ENCODE assay signal across 8 cellular contexts in genomic region chrX:3713225-3713936, GRCh38. TPM values are rescaled to one million over a fixed set of nuclear protein-coding genes. Genes with fewer than 3 reads are reported as not detected.
A peak's percentile ranks its signal among the peaks of the same experiment; 100 is the strongest.
DNase-seq lines count a peak whose midpoint lies in the region; ATAC-seq and TF ChIP-seq lines count a peak whose summit lies in the region.

Gene PRKX (minus strand): TSS chrX:3713649. CDS start chrX:3713253, 396 bp downstream.

- peaks cover 7% of the 10 kb centered on the region for H3K79me2 ChIP-seq in neural cell (replicated peaks; ENCODE audit: insufficient read depth, low read length)

- H3K4me2 ChIP-seq in neural cell (ENCODE audit: low read length) = no peak within 1 kb of the TSS

- H3F3A ChIP-seq in neural cell (ENCODE audit: insufficient read depth, low read length, poor library complexity, severe bottlenecking) = no peaks in the 10 kb centered on the region

- DNase-seq in 8988T = peak; percentile 84
- DNase-seq in NOMO-1 (lab: John Stamatoyannopoulos, UW; ENCODE audit: unreplicated experiment in 2 of 2) = peak; percentile 62 to 75
- DNase-seq in activated T-cell treated with anti-CD3 and anti-CD28 coated beads, Interleukin-2, amount 50 U/mL, for 1 hour = peak; percentile 90
- DNase-seq in fibroblast of gingiva (ENCODE audit: low read depth) = peak; percentile 44

- no peak for TF ChIP-seq EP300 in neural cell (conservative IDR thresholded peaks at IDR 0.05; ENCODE audit: poor library complexity, severe bottlenecking)

- peak; percentile 77 for ATAC-seq in GM18520 (IDR thresholded peaks at IDR 0.05; ENCODE audit: unreplicated experiment)
- ATAC-seq in HG03039 (IDR thresholded peaks at IDR 0.05; ENCODE audit: unreplicated experiment) = peak; percentile 77

- no peaks in the 10 kb centered on the region for H4K20me1 ChIP-seq in neural cell (ENCODE audit: insufficient read depth)

- H3K9ac ChIP-seq in neural cell (ENCODE audit: low read length) (peak within 1 kb of the TSS; percentile 69), subcutaneous abdominal adipose tissue (ENCODE audit: low read length in 5 of 5) (peak within 1 kb of the TSS in 4 of 5 donors; percentile 56 to 68 (median 64))

- no peaks in the 10 kb centered on the region for H3K9me2 ChIP-seq in neural cell (ENCODE audit: insufficient read depth, low read length)

- H3K36me3 ChIP-seq in neural cell (ENCODE audit: insufficient read depth, low read length) (no peaks in the 10 kb centered on the region), subcutaneous abdominal adipose tissue (ENCODE audit: control insufficient read depth in 5 of 5, insufficient read depth in 5 of 5, low read length in 5 of 5) (no peaks in the 10 kb centered on the region)

- no peaks in the 10 kb centered on the region for H3K27me3 ChIP-seq in neural cell (ENCODE audit: insufficient read depth, low read depth, low read length)
- peaks cover 0 to 6% (median 0%) of the 10 kb centered on the region in 5 donors for H3K27me3 ChIP-seq in subcutaneous abdominal adipose tissue (ENCODE audit: control insufficient read depth in 5 of 5, insufficient read depth in 4 of 5, low read length in 5 of 5)

- H3K27ac ChIP-seq in neural cell (ENCODE audit: low read length) = no peak within 1 kb of the TSS
- no peak within 1 kb of the TSS for H3K27ac ChIP-seq in subcutaneous abdominal adipose tissue (ENCODE audit: low read depth, low read length)

- no peak for TF ChIP-seq RAD21 in neural cell (conservative IDR thresholded peaks at IDR 0.05)

- peak within 1 kb of the TSS; percentile 75 for H3K4me3 ChIP-seq in neural cell (ENCODE audit: low read length)
- peak within 1 kb of the TSS; percentile 65 to 72 (median 70) for H3K4me3 ChIP-seq in subcutaneous abdominal adipose tissue (ENCODE audit: low read depth in 1 of 5, low read length in 5 of 5)

- no peaks in the 10 kb centered on the region for H3K9me3 ChIP-seq in neural cell (ENCODE audit: low read length)
- no peaks in the 10 kb centered on the region for H3K9me3 ChIP-seq in subcutaneous abdominal adipose tissue (ENCODE audit: control insufficient read depth in 5 of 5, low read length in 5 of 5)

- peaks cover 0 to 25% (median 20%) of the 10 kb centered on the region in 5 donors for H3K4me1 ChIP-seq in subcutaneous abdominal adipose tissue (ENCODE audit: control insufficient read depth in 5 of 5, insufficient read depth in 5 of 5, low read length in 5 of 5)

- peak within 1 kb of the TSS; percentile 40 for H2AFZ ChIP-seq in neural cell (ENCODE audit: low read depth, low read length)

- no peak for TF ChIP-seq CTCF in neural cell (IDR thresholded peaks at IDR 0.05; ENCODE audit: poor library complexity, severe bottlenecking)

TF ChIP-seq in neural cell, 6 proteins besides CTCF, POLR2A, EP300 and RAD21:
- TF ChIP-seq EZH2 (IDR thresholded peaks at IDR 0.05; ENCODE audit: borderline replicate concordance, insufficient read depth, low read length, poor library complexity, severe bottlenecking) (no peak), POLR2AphosphoS5 (IDR thresholded peaks at IDR 0.05) (peak; percentile 60), SMC3 (conservative IDR thresholded peaks at IDR 0.05; ENCODE audit: poor library complexity) (no peak), REST (IDR thresholded peaks at IDR 0.05; ENCODE audit: borderline replicate concordance) (peak; percentile 5), TAF1 (IDR thresholded peaks at IDR 0.05; ENCODE audit: low read depth) (no peak), MXI1 (conservative IDR thresholded peaks at IDR 0.05; ENCODE audit: poor library complexity, severe bottlenecking) (peak; percentile 27)

RNA-seq across cellular contexts. Expression of gene PRKX, which starts in this region (rescaled TPM):
- 23.0 and 27.4 TPM in 2 replicates for polyA plus RNA-seq in neural cell
- polyA minus RNA-seq in neural cell = 47.2 and 53.4 TPM in 2 replicates
